1 cellular context compared by ENCODE assay signal in the genomic region with DNA sequence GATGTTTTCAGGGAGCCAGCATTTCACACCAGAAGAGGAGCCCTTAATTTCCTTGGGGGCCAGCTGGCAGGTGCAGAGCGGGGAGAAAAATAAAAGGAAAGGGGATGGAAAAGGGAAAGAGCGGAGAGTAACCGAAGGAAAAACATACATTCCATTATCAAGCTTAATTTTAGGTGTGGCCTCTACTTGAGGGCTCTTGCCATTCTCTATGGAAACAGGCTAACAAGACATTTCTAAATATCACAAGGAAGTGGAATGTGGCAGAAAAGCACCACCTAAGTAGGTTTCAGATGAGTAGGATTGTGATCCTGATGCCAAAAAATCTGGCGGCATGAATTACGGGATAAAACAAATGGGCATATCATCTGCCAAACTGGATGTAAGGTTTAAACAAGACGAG.
TF ChIP-seq lines count a peak whose summit lies in the region.

No MANE protein-coding gene starts in this region.

TF ChIP-seq in SK-N-SH treated with all-trans-retinoic acid at 6 μM for 48 hours, 23 proteins besides CTCF, POLR2A, EP300 and RAD21:
- TF ChIP-seq, protein P1, sequence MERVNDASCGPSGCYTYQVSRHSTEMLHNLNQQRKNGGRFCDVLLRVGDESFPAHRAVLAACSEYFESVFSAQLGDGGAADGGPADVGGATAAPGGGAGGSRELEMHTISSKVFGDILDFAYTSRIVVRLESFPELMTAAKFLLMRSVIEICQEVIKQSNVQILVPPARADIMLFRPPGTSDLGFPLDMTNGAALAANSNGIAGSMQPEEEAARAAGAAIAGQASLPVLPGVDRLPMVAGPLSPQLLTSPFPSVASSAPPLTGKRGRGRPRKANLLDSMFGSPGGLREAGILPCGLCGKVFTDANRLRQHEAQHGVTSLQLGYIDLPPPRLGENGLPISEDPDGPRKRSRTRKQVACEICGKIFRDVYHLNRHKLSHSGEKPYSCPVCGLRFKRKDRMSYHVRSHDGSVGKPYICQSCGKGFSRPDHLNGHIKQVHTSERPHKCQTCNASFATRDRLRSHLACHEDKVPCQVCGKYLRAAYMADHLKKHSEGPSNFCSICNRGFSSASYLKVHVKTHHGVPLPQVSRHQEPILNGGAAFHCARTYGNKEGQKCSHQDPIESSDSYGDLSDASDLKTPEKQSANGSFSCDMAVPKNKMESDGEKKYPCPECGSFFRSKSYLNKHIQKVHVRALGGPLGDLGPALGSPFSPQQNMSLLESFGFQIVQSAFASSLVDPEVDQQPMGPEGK (CRISPR knock-in tag; IDR thresholded peaks at IDR 0.05; ENCODE audit: borderline replicate concordance), result no peak
- TF ChIP-seq, protein P2, sequence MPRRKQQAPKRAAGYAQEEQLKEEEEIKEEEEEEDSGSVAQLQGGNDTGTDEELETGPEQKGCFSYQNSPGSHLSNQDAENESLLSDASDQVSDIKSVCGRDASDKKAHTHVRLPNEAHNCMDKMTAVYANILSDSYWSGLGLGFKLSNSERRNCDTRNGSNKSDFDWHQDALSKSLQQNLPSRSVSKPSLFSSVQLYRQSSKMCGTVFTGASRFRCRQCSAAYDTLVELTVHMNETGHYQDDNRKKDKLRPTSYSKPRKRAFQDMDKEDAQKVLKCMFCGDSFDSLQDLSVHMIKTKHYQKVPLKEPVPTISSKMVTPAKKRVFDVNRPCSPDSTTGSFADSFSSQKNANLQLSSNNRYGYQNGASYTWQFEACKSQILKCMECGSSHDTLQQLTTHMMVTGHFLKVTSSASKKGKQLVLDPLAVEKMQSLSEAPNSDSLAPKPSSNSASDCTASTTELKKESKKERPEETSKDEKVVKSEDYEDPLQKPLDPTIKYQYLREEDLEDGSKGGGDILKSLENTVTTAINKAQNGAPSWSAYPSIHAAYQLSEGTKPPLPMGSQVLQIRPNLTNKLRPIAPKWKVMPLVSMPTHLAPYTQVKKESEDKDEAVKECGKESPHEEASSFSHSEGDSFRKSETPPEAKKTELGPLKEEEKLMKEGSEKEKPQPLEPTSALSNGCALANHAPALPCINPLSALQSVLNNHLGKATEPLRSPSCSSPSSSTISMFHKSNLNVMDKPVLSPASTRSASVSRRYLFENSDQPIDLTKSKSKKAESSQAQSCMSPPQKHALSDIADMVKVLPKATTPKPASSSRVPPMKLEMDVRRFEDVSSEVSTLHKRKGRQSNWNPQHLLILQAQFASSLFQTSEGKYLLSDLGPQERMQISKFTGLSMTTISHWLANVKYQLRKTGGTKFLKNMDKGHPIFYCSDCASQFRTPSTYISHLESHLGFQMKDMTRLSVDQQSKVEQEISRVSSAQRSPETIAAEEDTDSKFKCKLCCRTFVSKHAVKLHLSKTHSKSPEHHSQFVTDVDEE (CRISPR knock-in tag; IDR thresholded peaks at IDR 0.05), result no peak
- TF ChIP-seq ZNF8 (CRISPR knock-in tag; IDR thresholded peaks at IDR 0.05) (no peak), OSR1 (CRISPR knock-in tag; IDR thresholded peaks at IDR 0.05) (no peak), SNAI2 (CRISPR knock-in tag; IDR thresholded peaks at IDR 0.05) (no peak), ARNTL (CRISPR knock-in tag; IDR thresholded peaks at IDR 0.05; ENCODE audit: borderline replicate concordance, low read depth) (no peak), RARB (CRISPR knock-in tag; IDR thresholded peaks at IDR 0.05) (no peak), TOX (CRISPR knock-in tag; IDR thresholded peaks at IDR 0.05; ENCODE audit: borderline replicate concordance) (no peak), BACH2 (CRISPR knock-in tag; IDR thresholded peaks at IDR 0.05; ENCODE audit: borderline replicate concordance) (no peak), TCF4 (CRISPR knock-in tag; IDR thresholded peaks at IDR 0.05; ENCODE audit: borderline replicate concordance) (no peak), ZC3H10 (CRISPR knock-in tag; IDR thresholded peaks at IDR 0.05) (no peak), ZFP3 (CRISPR knock-in tag; IDR thresholded peaks at IDR 0.05) (no peak), CSDC2 (CRISPR knock-in tag; IDR thresholded peaks at IDR 0.05) (no peak), ZNF70 (CRISPR knock-in tag; IDR thresholded peaks at IDR 0.05) (no peak), ESRRG (CRISPR knock-in tag; IDR thresholded peaks at IDR 0.05) (no peak)
- TF ChIP-seq, protein P3, sequence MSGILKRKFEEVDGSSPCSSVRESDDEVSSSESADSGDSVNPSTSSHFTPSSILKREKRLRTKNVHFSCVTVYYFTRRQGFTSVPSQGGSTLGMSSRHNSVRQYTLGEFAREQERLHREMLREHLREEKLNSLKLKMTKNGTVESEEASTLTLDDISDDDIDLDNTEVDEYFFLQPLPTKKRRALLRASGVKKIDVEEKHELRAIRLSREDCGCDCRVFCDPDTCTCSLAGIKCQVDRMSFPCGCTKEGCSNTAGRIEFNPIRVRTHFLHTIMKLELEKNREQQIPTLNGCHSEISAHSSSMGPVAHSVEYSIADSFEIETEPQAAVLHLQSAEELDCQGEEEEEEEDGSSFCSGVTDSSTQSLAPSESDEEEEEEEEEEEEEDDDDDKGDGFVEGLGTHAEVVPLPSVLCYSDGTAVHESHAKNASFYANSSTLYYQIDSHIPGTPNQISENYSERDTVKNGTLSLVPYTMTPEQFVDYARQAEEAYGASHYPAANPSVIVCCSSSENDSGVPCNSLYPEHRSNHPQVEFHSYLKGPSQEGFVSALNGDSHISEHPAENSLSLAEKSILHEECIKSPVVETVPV (CRISPR knock-in tag; IDR thresholded peaks at IDR 0.05), result no peak
